In the genomic region with DNA sequence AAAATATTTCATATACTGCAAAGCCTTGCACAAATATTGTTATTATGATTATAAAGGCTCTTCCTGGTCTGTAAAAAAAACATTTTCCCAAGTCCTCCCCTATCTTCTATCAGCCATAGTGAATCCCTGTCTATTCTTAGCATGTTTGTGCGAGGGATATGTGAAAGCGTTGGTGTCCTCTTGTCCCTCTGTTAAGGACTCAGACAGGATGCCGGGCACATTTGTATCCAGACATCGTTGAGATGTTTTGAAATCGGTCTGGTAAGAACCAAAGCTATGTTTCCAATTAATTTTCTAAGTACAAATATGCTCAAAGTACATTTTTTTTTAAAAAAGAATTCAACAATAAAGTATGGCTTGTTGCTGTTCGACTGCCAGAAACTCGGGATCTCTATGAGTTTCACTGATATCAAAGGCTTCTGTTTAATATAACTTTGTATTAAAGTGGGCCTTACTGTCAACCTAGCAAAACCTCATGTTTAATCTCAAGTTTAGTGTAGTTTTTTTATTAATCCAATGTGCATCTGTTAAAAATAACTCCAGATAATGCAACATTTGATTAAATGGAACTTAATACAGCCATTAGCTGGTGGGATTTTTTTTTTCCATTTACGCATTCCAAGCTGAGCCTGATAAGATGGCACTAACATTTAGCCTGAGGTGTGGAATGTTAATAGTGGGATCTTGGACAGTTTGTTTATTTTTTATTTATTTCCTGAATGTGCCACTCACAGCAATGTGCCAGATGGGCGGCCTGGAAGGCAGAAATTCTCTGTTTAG, we compare ENCODE assay signal across 1 cellular context.
A peak's percentile ranks its signal among the peaks of the same experiment; 100 is the strongest.
TF ChIP-seq lines count a peak whose summit lies in the region.

No MANE protein-coding gene starts in this region.

TF ChIP-seq in SK-N-SH, 30 proteins besides CTCF, POLR2A, EP300 and RAD21:
- TF ChIP-seq TCF12 (IDR thresholded peaks at IDR 0.05) (peak; percentile 75), TAF1 (IDR thresholded peaks at IDR 0.05; ENCODE audit: borderline replicate concordance, low read depth, low read length) (no peak), MXI1 (IDR thresholded peaks at IDR 0.05; ENCODE audit: low read depth, low read length) (no peak), RCOR1 (IDR thresholded peaks at IDR 0.05; ENCODE audit: low read length) (peak; percentile 98), USF2 (IDR thresholded peaks at IDR 0.05; ENCODE audit: borderline replicate concordance, low read depth, low read length) (no peak), FOXJ3 (CRISPR knock-in tag; IDR thresholded peaks at IDR 0.05) (peak; percentile 78), CHD2 (IDR thresholded peaks at IDR 0.05; ENCODE audit: low read length, partially characterized antibody) (peak; percentile 51), GATA2 (CRISPR knock-in tag; IDR thresholded peaks at IDR 0.05) (peak; percentile 94), POLR2AphosphoS5 (IDR thresholded peaks at IDR 0.05; ENCODE audit: low read depth, low read length) (peak; percentile 52; the same call in 1 of the 2 replicates), TEAD4 (IDR thresholded peaks at IDR 0.05; ENCODE audit: borderline replicate concordance, insufficient read depth) (peak; percentile 46; the same call in 1 of the 2 replicates), MEF2A (IDR thresholded peaks at IDR 0.05; ENCODE audit: borderline replicate concordance, low read depth) (0 out of 2 replicates have a peak, but pooled peaks have one; percentile 18)
